ENCODE assay signal across 19 cellular contexts in genomic region chr3:195212033-195212748, GRCh38.
"Had no signal": no experiment of that assay in that cellular context is flagged by ENCODE, and none has a peak within 500 bp of the region (broad histone marks: within the 10 kb centered on the region; RNA-seq: fewer than 3 reads in every experiment).

No MANE protein-coding gene starts in this region.

- H3K9me3 Mint-ChIP-seq: activated naive CD8-positive, alpha-beta T cell treated with anti-CD3 and anti-CD28 coated beads, Interleukin-2, amount 10 ng/mL, durations not matched to agents 7 days and 5 days had no signal

- H3K4me3 Mint-ChIP-seq: activated naive CD8-positive, alpha-beta T cell treated with anti-CD3 and anti-CD28 coated beads, Interleukin-2, amount 10 ng/mL, durations not matched to agents 7 days and 5 days; activated T-cell treated with anti-CD3 and anti-CD28 coated beads, Interleukin-2, amount 50 U/mL, for 72 hours; naive thymus-derived CD8-positive, alpha-beta T cell had no signal

- H3K36me3 ChIP-seq: heart left ventricle, left ventricle myocardium inferior, neutrophil, tibial nerve, WERI-Rb-1 had no signal

- H3K27me3 ChIP-seq: body of pancreas, heart left ventricle, neutrophil, tibial nerve had no signal

- DNase-seq: activated CD4-positive, alpha-beta T cell treated with anti-CD3 and anti-CD28 coated beads, Interleukin-2, amount 50 U/mL, for 4 hours; activated naive CD8-positive, alpha-beta T cell treated with anti-CD3 and anti-CD28 coated beads, Interleukin-2, amount 10 ng/mL, durations not matched to agents 7 days and 5 days; activated T-cell treated with anti-CD3 and anti-CD28 coated beads, Interleukin-2, amount 50 U/mL, for 72 hours; amygdala; body of pancreas; caudate nucleus; heart left ventricle; kidney; left ventricle myocardium inferior; mesenchymal stem cell; naive thymus-derived CD8-positive, alpha-beta T cell; stimulated activated CD8-positive, alpha-beta memory T cell treated with anti-CD3 and anti-CD28 coated beads, Interleukin-4, amount 100 ng/mL, for 48 hours; stimulated activated naive CD8-positive, alpha-beta T cell treated with anti-CD3 and anti-CD28 coated beads, Interleukin-15, Interleukin-2, amounts not matched to agents 100 U/mL and 50 U/mL, for 24 hours; WERI-Rb-1 had no signal

- H3K27me3 Mint-ChIP-seq: activated naive CD8-positive, alpha-beta T cell treated with anti-CD3 and anti-CD28 coated beads, Interleukin-2, amount 10 ng/mL, durations not matched to agents 7 days and 5 days; naive thymus-derived CD8-positive, alpha-beta T cell had no signal

- H3K36me3 Mint-ChIP-seq: activated naive CD8-positive, alpha-beta T cell treated with anti-CD3 and anti-CD28 coated beads, Interleukin-2, amount 10 ng/mL, durations not matched to agents 7 days and 5 days had no signal

- H3K27ac ChIP-seq: body of pancreas, neutrophil, parathyroid adenoma, WERI-Rb-1 had no signal

- H3K9ac ChIP-seq: parathyroid adenoma had no signal

- H3K4me3 ChIP-seq: body of pancreas, heart left ventricle, left ventricle myocardium inferior, tibial nerve had no signal

- H2AFZ ChIP-seq: parathyroid adenoma had no signal

- ATAC-seq: activated T-cell treated with anti-CD3 and anti-CD28 coated beads, Interleukin-2, amount 50 U/mL, for 72 hours; body of pancreas; heart left ventricle; naive thymus-derived CD8-positive, alpha-beta T cell; stimulated activated naive CD8-positive, alpha-beta T cell treated with anti-CD3 and anti-CD28 coated beads, Interleukin-15, Interleukin-2, amounts not matched to agents 100 U/mL and 50 U/mL, for 24 hours had no signal

- H3K27ac Mint-ChIP-seq: activated naive CD8-positive, alpha-beta T cell treated with anti-CD3 and anti-CD28 coated beads, Interleukin-2, amount 10 ng/mL, durations not matched to agents 7 days and 5 days; activated T-cell treated with anti-CD3 and anti-CD28 coated beads, Interleukin-2, amount 50 U/mL, for 72 hours had no signal

- FAIRE-seq: colon, frontal cortex, kidney had no signal

- H3K4me1 Mint-ChIP-seq: activated naive CD8-positive, alpha-beta T cell treated with anti-CD3 and anti-CD28 coated beads, Interleukin-2, amount 10 ng/mL, durations not matched to agents 7 days and 5 days had no signal

- H3K9me3 ChIP-seq: body of pancreas, heart left ventricle, left ventricle myocardium inferior, neutrophil, tibial nerve had no signal
